Comparison of ENCODE assay signal across 14 cellular contexts in genomic region chr2:195536863-195537262, GRCh38.
A peak's percentile ranks its signal among the peaks of the same experiment; 100 is the strongest.
DNase-seq lines count a peak whose midpoint lies in the region; ATAC-seq and TF ChIP-seq lines count a peak whose summit lies in the region.
"Had no signal": no experiment of that assay in that cellular context is flagged by ENCODE, and none has a peak within 500 bp of the region (broad histone marks: within the 10 kb centered on the region; RNA-seq: fewer than 3 reads in every experiment).

No MANE protein-coding gene starts in this region.

- H3K27ac ChIP-seq in KOPT-K1 (ENCODE audit: low read depth, low read length, poor library complexity, severe bottlenecking) (peak overlapping the region; percentile 97), osteoblast (ENCODE audit: low read depth, low read length) (no peak overlapping the region), right atrium auricular region (no peak overlapping the region)
- H3K27ac ChIP-seq: brain microvascular endothelial cell had no signal

- DNase-seq in T-helper 2 cell treated with Interferon-gamma antibody and Interleukin-4, amounts not matched to agents 5 μg/mL and 100 μg/mL, for 36 hours (ENCODE audit: low spot score), result no peak
- DNase-seq in T-helper 2 cell, result no peak
- DNase-seq in activated naive CD8-positive, alpha-beta T cell treated with anti-CD3 and anti-CD28 coated beads for 36 hours, result no peak
- no peak for DNase-seq in osteoblast (ENCODE audit: insufficient read length, low spot score, missing footprints)
- no peak for DNase-seq in H4 (ENCODE audit: low spot score)
- no peak for DNase-seq in right atrium auricular region (ENCODE audit: low spot score)
- DNase-seq: brain microvascular endothelial cell; effector CD8-positive, alpha-beta T cell; GDM1; NCI-H1436 treated with DMSO at 0.1 percent for 48 hours had no signal

- H3K79me2 ChIP-seq in osteoblast (ENCODE audit: insufficient read depth, low read length), result no peaks in the 10 kb centered on the region

- H4K20me1 ChIP-seq in osteoblast (ENCODE audit: insufficient read depth, low read length), result no peaks in the 10 kb centered on the region

- H3K9me3 ChIP-seq in KOPT-K1 (ENCODE audit: insufficient read depth, low read length, poor library complexity, severe bottlenecking) (peaks cover 4% of the 10 kb centered on the region), osteoblast (ENCODE audit: low read depth, low read length) (no peaks in the 10 kb centered on the region), right atrium auricular region (no peaks in the 10 kb centered on the region)
- H3K9me3 ChIP-seq: left lung, upper lobe of left lung had no signal

- H3K4me2 ChIP-seq in osteoblast (ENCODE audit: insufficient read depth, low read length), result no peak overlapping the region

- H3K27ac Mint-ChIP-seq in T-helper 2 cell treated with Interferon-gamma antibody and Interleukin-4, amounts not matched to agents 5 μg/mL and 100 μg/mL, for 36 hours, result peak overlapping the region; percentile 96
- H3K27ac Mint-ChIP-seq in activated naive CD8-positive, alpha-beta T cell treated with anti-CD3 and anti-CD28 coated beads for 36 hours, result peak overlapping the region; percentile 95

- peaks cover 88% of the 10 kb centered on the region for H3K4me1 Mint-ChIP-seq in T-helper 2 cell treated with Interferon-gamma antibody and Interleukin-4, amounts not matched to agents 5 μg/mL and 100 μg/mL, for 36 hours (ENCODE audit: low read depth)
- peaks cover 71% of the 10 kb centered on the region for H3K4me1 Mint-ChIP-seq in activated naive CD8-positive, alpha-beta T cell treated with anti-CD3 and anti-CD28 coated beads for 36 hours

- no peak for ATAC-seq in HG02870 (IDR thresholded peaks at IDR 0.05; ENCODE audit: unreplicated experiment)

- H3K9me3 Mint-ChIP-seq in T-helper 2 cell treated with Interferon-gamma antibody and Interleukin-4, amounts not matched to agents 5 μg/mL and 100 μg/mL, for 36 hours, result peaks cover 8% of the 10 kb centered on the region
- H3K9me3 Mint-ChIP-seq in activated naive CD8-positive, alpha-beta T cell treated with anti-CD3 and anti-CD28 coated beads for 36 hours, result peaks cover 16% of the 10 kb centered on the region

- no peaks in the 10 kb centered on the region for H3K36me3 ChIP-seq in KOPT-K1 (ENCODE audit: insufficient read depth, low read length)
- no peaks in the 10 kb centered on the region for H3K36me3 ChIP-seq in osteoblast (ENCODE audit: insufficient read depth, low read length)
- H3K36me3 ChIP-seq in right atrium auricular region, result no peaks in the 10 kb centered on the region
- H3K36me3 ChIP-seq: brain microvascular endothelial cell, left lung, upper lobe of left lung had no signal

- H3K4me1 ChIP-seq in osteoblast (ENCODE audit: insufficient read depth, low read length), result peaks cover 49% of the 10 kb centered on the region
- H3K4me1 ChIP-seq in right atrium auricular region, result peaks cover 0 to 11% of the 10 kb centered on the region in 2 donors

- peak overlapping the region; percentile 89 for H3K4me3 Mint-ChIP-seq in T-helper 2 cell treated with Interferon-gamma antibody and Interleukin-4, amounts not matched to agents 5 μg/mL and 100 μg/mL, for 36 hours
- peak overlapping the region; percentile 11 for H3K4me3 Mint-ChIP-seq in activated naive CD8-positive, alpha-beta T cell treated with anti-CD3 and anti-CD28 coated beads for 36 hours

- TF ChIP-seq CTCF in osteoblast (IDR thresholded peaks at IDR 0.05; ENCODE audit: extremely low read depth, low read depth, low read length), result no peak
- no peak for TF ChIP-seq CTCF in right atrium auricular region (IDR thresholded peaks at IDR 0.05)

- H3K27me3 Mint-ChIP-seq in T-helper 2 cell treated with Interferon-gamma antibody and Interleukin-4, amounts not matched to agents 5 μg/mL and 100 μg/mL, for 36 hours (ENCODE audit: low read depth), result no peaks in the 10 kb centered on the region
- H3K27me3 Mint-ChIP-seq in activated naive CD8-positive, alpha-beta T cell treated with anti-CD3 and anti-CD28 coated beads for 36 hours, result no peaks in the 10 kb centered on the region

- H3K4me3 ChIP-seq in osteoblast (ENCODE audit: insufficient read depth, low read length) (no peak overlapping the region), right atrium auricular region (no peak overlapping the region)
- H3K4me3 ChIP-seq: left lung, upper lobe of left lung had no signal

- H3K27me3 ChIP-seq in osteoblast (ENCODE audit: insufficient read depth, low read length) (no peaks in the 10 kb centered on the region), right atrium auricular region (no peaks in the 10 kb centered on the region)
- H3K27me3 ChIP-seq: brain microvascular endothelial cell, left lung, upper lobe of left lung had no signal

- H3K36me3 Mint-ChIP-seq in T-helper 2 cell treated with Interferon-gamma antibody and Interleukin-4, amounts not matched to agents 5 μg/mL and 100 μg/mL, for 36 hours (ENCODE audit: low read depth), result peaks cover 40% of the 10 kb centered on the region
- H3K36me3 Mint-ChIP-seq in activated naive CD8-positive, alpha-beta T cell treated with anti-CD3 and anti-CD28 coated beads for 36 hours, result peaks cover 19% of the 10 kb centered on the region

- peak overlapping the region; percentile 43 for H2AFZ ChIP-seq in osteoblast (ENCODE audit: low read length)
